Comparison of ENCODE assay signal across 1 cellular context in genomic region chr17:72632026-72632684, GRCh38.
TF ChIP-seq lines count a peak whose summit lies in the region.

No MANE protein-coding gene starts in this region.

TF ChIP-seq in HepG2, 621 proteins besides CTCF, POLR2A, EP300 and RAD21 (continued from another document and continues in another):
- no peak for TF ChIP-seq SMARCE1 (IDR thresholded peaks at IDR 0.05; ENCODE audit: borderline replicate concordance)
- TF ChIP-seq HMG20A (CRISPR knock-in tag; IDR thresholded peaks at IDR 0.05; ENCODE audit: borderline replicate concordance): peak; percentile 96; the same call in 1 of the 2 replicates
- peak; percentile 78; the same call in 1 of the 2 replicates for TF ChIP-seq ZNF776 (CRISPR knock-in tag; IDR thresholded peaks at IDR 0.05)
- TF ChIP-seq ZNF276 (CRISPR knock-in tag; IDR thresholded peaks at IDR 0.05; ENCODE audit: low read depth): no peak
- TF ChIP-seq ZNF30 (CRISPR knock-in tag; IDR thresholded peaks at IDR 0.05): no peak
- TF ChIP-seq, protein P1, sequence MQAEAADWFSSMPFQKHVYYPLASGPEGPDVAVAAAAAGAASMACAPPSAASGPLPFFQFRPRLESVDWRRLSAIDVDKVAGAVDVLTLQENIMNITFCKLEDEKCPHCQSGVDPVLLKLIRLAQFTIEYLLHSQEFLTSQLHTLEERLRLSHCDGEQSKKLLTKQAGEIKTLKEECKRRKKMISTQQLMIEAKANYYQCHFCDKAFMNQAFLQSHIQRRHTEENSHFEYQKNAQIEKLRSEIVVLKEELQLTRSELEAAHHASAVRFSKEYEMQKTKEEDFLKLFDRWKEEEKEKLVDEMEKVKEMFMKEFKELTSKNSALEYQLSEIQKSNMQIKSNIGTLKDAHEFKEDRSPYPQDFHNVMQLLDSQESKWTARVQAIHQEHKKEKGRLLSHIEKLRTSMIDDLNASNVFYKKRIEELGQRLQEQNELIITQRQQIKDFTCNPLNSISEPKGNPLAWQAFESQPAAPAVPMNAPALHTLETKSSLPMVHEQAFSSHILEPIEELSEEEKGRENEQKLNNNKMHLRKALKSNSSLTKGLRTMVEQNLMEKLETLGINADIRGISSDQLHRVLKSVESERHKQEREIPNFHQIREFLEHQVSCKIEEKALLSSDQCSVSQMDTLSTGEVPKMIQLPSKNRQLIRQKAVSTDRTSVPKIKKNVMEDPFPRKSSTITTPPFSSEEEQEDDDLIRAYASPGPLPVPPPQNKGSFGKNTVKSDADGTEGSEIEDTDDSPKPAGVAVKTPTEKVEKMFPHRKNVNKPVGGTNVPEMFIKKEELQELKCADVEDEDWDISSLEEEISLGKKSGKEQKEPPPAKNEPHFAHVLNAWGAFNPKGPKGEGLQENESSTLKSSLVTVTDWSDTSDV (CRISPR knock-in tag; IDR thresholded peaks at IDR 0.05): no peak
- TF ChIP-seq, protein P2, sequence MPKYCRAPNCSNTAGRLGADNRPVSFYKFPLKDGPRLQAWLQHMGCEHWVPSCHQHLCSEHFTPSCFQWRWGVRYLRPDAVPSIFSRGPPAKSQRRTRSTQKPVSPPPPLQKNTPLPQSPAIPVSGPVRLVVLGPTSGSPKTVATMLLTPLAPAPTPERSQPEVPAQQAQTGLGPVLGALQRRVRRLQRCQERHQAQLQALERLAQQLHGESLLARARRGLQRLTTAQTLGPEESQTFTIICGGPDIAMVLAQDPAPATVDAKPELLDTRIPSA (CRISPR knock-in tag; IDR thresholded peaks at IDR 0.05; ENCODE audit: borderline replicate concordance): no peak
- peak; percentile 79; the same call in 1 of the 2 replicates for TF ChIP-seq ZFP1 (CRISPR knock-in tag; IDR thresholded peaks at IDR 0.05)
- TF ChIP-seq CC2D1A (CRISPR knock-in tag; IDR thresholded peaks at IDR 0.05): 0 out of 2 replicates have a peak, but pooled peaks have one; percentile 47
- peak; percentile 92 for TF ChIP-seq MED13 (CRISPR knock-in tag; IDR thresholded peaks at IDR 0.05)
- no peak for TF ChIP-seq CAMTA2 (CRISPR knock-in tag; IDR thresholded peaks at IDR 0.05; ENCODE audit: borderline replicate concordance)
- TF ChIP-seq, protein P3, sequence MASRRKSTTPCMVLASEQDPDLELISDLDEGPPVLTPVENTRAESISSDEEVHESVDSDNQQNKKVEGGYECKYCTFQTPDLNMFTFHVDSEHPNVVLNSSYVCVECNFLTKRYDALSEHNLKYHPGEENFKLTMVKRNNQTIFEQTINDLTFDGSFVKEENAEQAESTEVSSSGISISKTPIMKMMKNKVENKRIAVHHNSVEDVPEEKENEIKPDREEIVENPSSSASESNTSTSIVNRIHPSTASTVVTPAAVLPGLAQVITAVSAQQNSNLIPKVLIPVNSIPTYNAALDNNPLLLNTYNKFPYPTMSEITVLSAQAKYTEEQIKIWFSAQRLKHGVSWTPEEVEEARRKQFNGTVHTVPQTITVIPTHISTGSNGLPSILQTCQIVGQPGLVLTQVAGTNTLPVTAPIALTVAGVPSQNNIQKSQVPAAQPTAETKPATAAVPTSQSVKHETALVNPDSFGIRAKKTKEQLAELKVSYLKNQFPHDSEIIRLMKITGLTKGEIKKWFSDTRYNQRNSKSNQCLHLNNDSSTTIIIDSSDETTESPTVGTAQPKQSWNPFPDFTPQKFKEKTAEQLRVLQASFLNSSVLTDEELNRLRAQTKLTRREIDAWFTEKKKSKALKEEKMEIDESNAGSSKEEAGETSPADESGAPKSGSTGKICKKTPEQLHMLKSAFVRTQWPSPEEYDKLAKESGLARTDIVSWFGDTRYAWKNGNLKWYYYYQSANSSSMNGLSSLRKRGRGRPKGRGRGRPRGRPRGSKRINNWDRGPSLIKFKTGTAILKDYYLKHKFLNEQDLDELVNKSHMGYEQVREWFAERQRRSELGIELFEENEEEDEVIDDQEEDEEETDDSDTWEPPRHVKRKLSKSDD (CRISPR knock-in tag; IDR thresholded peaks at IDR 0.05; ENCODE audit: low read depth): peak; percentile 84; the same call in 1 of the 2 replicates
- TF ChIP-seq IRF9 (CRISPR knock-in tag; IDR thresholded peaks at IDR 0.05; ENCODE audit: borderline replicate concordance): peak; percentile 34; the same call in 1 of the 2 replicates
- TF ChIP-seq ZNF451 (CRISPR knock-in tag; IDR thresholded peaks at IDR 0.05): 0 out of 2 replicates have a peak, but pooled peaks have one; percentile 50
- no peak; the same call in 1 of the 2 replicates for TF ChIP-seq ZNF7 (CRISPR knock-in tag; IDR thresholded peaks at IDR 0.05)
- TF ChIP-seq ZNF496 (CRISPR knock-in tag; IDR thresholded peaks at IDR 0.05; ENCODE audit: insufficient replicate concordance): no peak
- TF ChIP-seq ERF (CRISPR knock-in tag; IDR thresholded peaks at IDR 0.05): peak; percentile 97
- peak; percentile 90; the same call in 1 of the 2 replicates for TF ChIP-seq MZF1 (CRISPR knock-in tag; IDR thresholded peaks at IDR 0.05; ENCODE audit: borderline replicate concordance)
- no peak for TF ChIP-seq SRSF4 (IDR thresholded peaks at IDR 0.05; ENCODE audit: low read depth, low read length, poor library complexity, severe bottlenecking)
- TF ChIP-seq ZBTB38 (CRISPR knock-in tag; IDR thresholded peaks at IDR 0.05): peak; percentile 89
- TF ChIP-seq RCOR2 (CRISPR knock-in tag; IDR thresholded peaks at IDR 0.05): peak; percentile 97
- TF ChIP-seq THRA (CRISPR knock-in tag; IDR thresholded peaks at IDR 0.05; ENCODE audit: borderline replicate concordance): peak; percentile 98
- TF ChIP-seq ZNF839 (CRISPR knock-in tag; IDR thresholded peaks at IDR 0.05; ENCODE audit: borderline replicate concordance): no peak; the same call in 1 of the 2 replicates
- no peak for TF ChIP-seq CENPBD1 (CRISPR knock-in tag; IDR thresholded peaks at IDR 0.05; ENCODE audit: borderline replicate concordance, low read depth)
- peak; percentile 77; the same call in 1 of the 2 replicates for TF ChIP-seq ZFP36L1 (CRISPR knock-in tag; IDR thresholded peaks at IDR 0.05)
- no peak for TF ChIP-seq GTF2F1 (IDR thresholded peaks at IDR 0.05; ENCODE audit: low read length)
- TF ChIP-seq ATF4 (CRISPR knock-in tag; IDR thresholded peaks at IDR 0.05): peak in 1 of 2 experiments; percentile 64; a peak in 1 of 4 replicates
- TF ChIP-seq ZNF567 (CRISPR knock-in tag; IDR thresholded peaks at IDR 0.05; ENCODE audit: borderline replicate concordance): no peak
- no peak for TF ChIP-seq SNAPC2 (CRISPR knock-in tag; IDR thresholded peaks at IDR 0.05)
- TF ChIP-seq SNAPC4 (CRISPR knock-in tag; IDR thresholded peaks at IDR 0.05): peak; percentile 60; the same call in 1 of the 2 replicates
- peak; percentile 95 for TF ChIP-seq HOXD1 (CRISPR knock-in tag; IDR thresholded peaks at IDR 0.05)
- no peak for TF ChIP-seq SOX6 (IDR thresholded peaks at IDR 0.05)
- peak; percentile 96 for TF ChIP-seq SOX6 (CRISPR knock-in tag; IDR thresholded peaks at IDR 0.05)
- no peak for TF ChIP-seq ZNF563 (CRISPR knock-in tag; IDR thresholded peaks at IDR 0.05)
- TF ChIP-seq ZNF816 (CRISPR knock-in tag; IDR thresholded peaks at IDR 0.05; ENCODE audit: borderline replicate concordance): no peak; the same call in 1 of the 2 replicates
- TF ChIP-seq JDP2 (CRISPR knock-in tag; IDR thresholded peaks at IDR 0.05; ENCODE audit: borderline replicate concordance): no peak
- no peak for TF ChIP-seq ZNF557 (CRISPR knock-in tag; IDR thresholded peaks at IDR 0.05)
- TF ChIP-seq ZNF484 (CRISPR knock-in tag; IDR thresholded peaks at IDR 0.05; ENCODE audit: borderline replicate concordance, low read depth): no peak
- TF ChIP-seq HNRNPH1 (optimal IDR thresholded peaks at IDR 0.05; ENCODE audit: low read depth, low read length): no peak
- TF ChIP-seq ZNF501 (CRISPR knock-in tag; IDR thresholded peaks at IDR 0.05): peak; percentile 46
- TF ChIP-seq CBX1 (IDR thresholded peaks at IDR 0.05; ENCODE audit: low read depth): no peak
- peak; percentile 41 for TF ChIP-seq AGO2 (optimal IDR thresholded peaks at IDR 0.05; ENCODE audit: low read depth, low read length)
- TF ChIP-seq SP140L (CRISPR knock-in tag; IDR thresholded peaks at IDR 0.05; ENCODE audit: borderline replicate concordance): no peak
- peak; percentile 100 for TF ChIP-seq RXRB (CRISPR knock-in tag; IDR thresholded peaks at IDR 0.05; ENCODE audit: borderline replicate concordance)
- TF ChIP-seq ETV6 (CRISPR knock-in tag; conservative IDR thresholded peaks at IDR 0.05): 0 out of 2 replicates have a peak, but pooled peaks have one; percentile 68
- TF ChIP-seq ZNF766 (CRISPR knock-in tag; IDR thresholded peaks at IDR 0.05; ENCODE audit: borderline replicate concordance): no peak
- peak; percentile 59; the same call in 1 of the 2 replicates for TF ChIP-seq ZBTB1 (CRISPR knock-in tag; IDR thresholded peaks at IDR 0.05; ENCODE audit: borderline replicate concordance)
- peak; percentile 68; the same call in 1 of the 2 replicates for TF ChIP-seq MYNN (CRISPR knock-in tag; IDR thresholded peaks at IDR 0.05; ENCODE audit: low read depth)
- no peak for TF ChIP-seq BORCS8-MEF2B (CRISPR knock-in tag; IDR thresholded peaks at IDR 0.05)
- peak; percentile 88 for TF ChIP-seq THAP11 (CRISPR knock-in tag; IDR thresholded peaks at IDR 0.05)
- no peak for TF ChIP-seq ZNF232 (CRISPR knock-in tag; IDR thresholded peaks at IDR 0.05; ENCODE audit: borderline replicate concordance)
- no peak for TF ChIP-seq BRCA1 (CRISPR knock-in tag; IDR thresholded peaks at IDR 0.05)
- TF ChIP-seq LCORL (IDR thresholded peaks at IDR 0.05): no peak
- peak; percentile 93 for TF ChIP-seq LCORL (CRISPR knock-in tag; IDR thresholded peaks at IDR 0.05)
- no peak for TF ChIP-seq MTF2 (CRISPR knock-in tag; IDR thresholded peaks at IDR 0.05; ENCODE audit: borderline replicate concordance)
